9 cellular contexts compared by ENCODE assay signal in genomic region chr2:117785740-117786139, GRCh38. TPM values are rescaled to one million over a fixed set of nuclear protein-coding genes. Genes with fewer than 3 reads are reported as not detected.
A peak's percentile ranks its signal among the peaks of the same experiment; 100 is the strongest.
DNase-seq lines count a peak whose midpoint lies in the region; ATAC-seq and TF ChIP-seq lines count a peak whose summit lies in the region.
"Had no signal": no experiment of that assay in that cellular context is flagged by ENCODE, and none has a peak within 500 bp of the region (broad histone marks: within the 10 kb centered on the region; RNA-seq: fewer than 3 reads in every experiment).

No MANE protein-coding gene starts in this region.

- no peak overlapping the region for H3K27ac ChIP-seq in colonic mucosa
- H3K27ac ChIP-seq: BLaER1 treated with 17β-estradiol and CSF1 and Interleukin-3, amounts not matched to agents 10 nM and 100 nM had no signal

- peak; percentile 55; the same call in 1 of the 2 replicates for TF ChIP-seq CTCF in LNCAP (IDR thresholded peaks at IDR 0.05)
- peak; percentile 43 for TF ChIP-seq CTCF in colonic mucosa (IDR thresholded peaks at IDR 0.05)

- intact Hi-C loops in colonic mucosa (cut with DNase I), result loop anchor here (5.0 kb wide), 1 partner anchor 313 kb away; no protein-coding TSS in a partner anchor

- peak; percentile 80 for ATAC-seq in GM19455 (IDR thresholded peaks at IDR 0.05; ENCODE audit: unreplicated experiment)

- no peaks in the 10 kb centered on the region for H3K9me3 ChIP-seq in colonic mucosa

- H3K4me1 ChIP-seq in colonic mucosa, result no peaks in the 10 kb centered on the region
- H3K4me1 ChIP-seq: BLaER1 treated with 17β-estradiol and CSF1 and Interleukin-3, amounts not matched to agents 10 nM and 100 nM had no signal

- H3K27me3 ChIP-seq in colonic mucosa, result no peaks in the 10 kb centered on the region
- H3K27me3 ChIP-seq: BLaER1 treated with 17β-estradiol and CSF1 and Interleukin-3, amounts not matched to agents 10 nM and 100 nM had no signal

- H3K4me3 ChIP-seq in colonic mucosa, result no peak overlapping the region
- H3K4me3 ChIP-seq: BLaER1 treated with 17β-estradiol and CSF1 and Interleukin-3, amounts not matched to agents 10 nM and 100 nM had no signal

- DNase-seq in NCI-H2107 (lab: John Stamatoyannopoulos, UW) (peak; percentile 14), NCI-H2107 treated with DMSO at 0.1 percent for 48 hours (lab: John Stamatoyannopoulos, UW; ENCODE audit: unreplicated experiment) (no peak), SHP77 (lab: John Stamatoyannopoulos, UW) (peak; percentile 43 to 63), colonic mucosa (peak; percentile 41), myocyte (ENCODE audit: low read depth) (peak; percentile 44), GM19240 (ENCODE audit: insufficient read length, low spot score) (no peak)

- H3K9ac ChIP-seq in colonic mucosa (ENCODE audit: low read depth in 2 of 2, low read length in 2 of 2), result no peak overlapping the region
- H3K9ac ChIP-seq: BLaER1 treated with 17β-estradiol and CSF1 and Interleukin-3, amounts not matched to agents 10 nM and 100 nM had no signal

- no peaks in the 10 kb centered on the region for H3K36me3 ChIP-seq in colonic mucosa
- H3K36me3 ChIP-seq: BLaER1 treated with 17β-estradiol and CSF1 and Interleukin-3, amounts not matched to agents 10 nM and 100 nM had no signal

RNA-seq across cellular contexts. Expression of gene DDX18, which starts 28.8 kb away (rescaled TPM):
- total RNA-seq in colonic mucosa (10 to 100 TPM; 42.0 to 63.3 TPM), myocyte (49.2 and 57.7 TPM in 2 replicates)
- 20.3 TPM for polyA plus RNA-seq in myocyte (2012)

Comparison
In these comparisons a context has a peak if more than half of its experiments do, and no peak if none do; other contexts are left out.
1. DNase-seq: peak in NCI-H2107 (single experiment), SHP77 (2 of 2), colonic mucosa (single experiment) and myocyte (single experiment); none in NCI-H2107 treated with DMSO at 0.1 percent for 48 hours (single experiment) and GM19240 (single experiment).